In genomic region chr13:103539265-103539664, GRCh38 we compare ENCODE assay signal across 12 cellular contexts.
A peak's percentile ranks its signal among the peaks of the same experiment; 100 is the strongest.
DNase-seq lines count a peak whose midpoint lies in the region; ATAC-seq and TF ChIP-seq lines count a peak whose summit lies in the region.
"Had no signal": no experiment of that assay in that cellular context is flagged by ENCODE, and none has a peak within 500 bp of the region (broad histone marks: within the 10 kb centered on the region; RNA-seq: fewer than 3 reads in every experiment).

No MANE protein-coding gene starts in this region.

- intact Hi-C loops in uterus (cut with DNase I; ENCODE audit: low total_unique reads) = no loop called here

- no peak for TF ChIP-seq CTCF in uterus (IDR thresholded peaks at IDR 0.05)

- no peak overlapping the region for H3K27ac ChIP-seq in uterus
- H3K27ac ChIP-seq: adrenal gland, C4-2B had no signal

- H3K9me3 ChIP-seq in uterus = no peaks in the 10 kb centered on the region

- peak; percentile 81 for ATAC-seq in GM18511 (IDR thresholded peaks at IDR 0.05; ENCODE audit: unreplicated experiment)

- H3K4me3 ChIP-seq in uterus = no peak overlapping the region
- H3K4me3 ChIP-seq: adrenal gland had no signal

- H3K27me3 ChIP-seq in uterus = peaks cover 0 to 6% of the 10 kb centered on the region in 2 donors
- H3K27me3 ChIP-seq: adrenal gland had no signal

- no peak for TF ChIP-seq POLR2A in uterus (IDR thresholded peaks at IDR 0.05)

- peak; percentile 80 for DNase-seq in NCI-H1694 treated with DMSO at 0.1 percent for 48 hours (lab: John Stamatoyannopoulos, UW)
- peak; percentile 96 for DNase-seq in SHP77 treated with DMSO at 0.1 percent for 48 hours (lab: John Stamatoyannopoulos, UW)
- peak; percentile 5 for DNase-seq in midbrain (lab: John Stamatoyannopoulos, UW)
- no peak for DNase-seq in LoVo (ENCODE audit: low spot score)
- DNase-seq in activated T-cell treated with anti-CD3 and anti-CD28 coated beads, Interleukin-2, amount 50 U/mL, for 48 hours = no peak
- DNase-seq in amniotic stem cell (lab: John Stamatoyannopoulos, UW) = no peak
- no peak for DNase-seq in uterus
- DNase-seq: adrenal gland; effector memory CD4-positive, alpha-beta T cell; T-helper 1 cell had no signal

- no peaks in the 10 kb centered on the region for H3K4me1 ChIP-seq in uterus
- H3K4me1 ChIP-seq: adrenal gland had no signal

- H3K36me3 ChIP-seq in uterus = no peaks in the 10 kb centered on the region
- H3K36me3 ChIP-seq: adrenal gland had no signal

Comparison
In these comparisons a context has a peak if more than half of its experiments do, and no peak if none do; other contexts are left out.
1. DNase-seq: peak in NCI-H1694 treated with DMSO at 0.1 percent for 48 hours (single experiment), SHP77 treated with DMSO at 0.1 percent for 48 hours (single experiment) and midbrain (single experiment); none in LoVo (single experiment), activated T-cell treated with anti-CD3 and anti-CD28 coated beads, Interleukin-2, amount 50 U/mL, for 48 hours (0 of 2), amniotic stem cell (single experiment) and uterus (0 of 2).